In the genomic region with DNA sequence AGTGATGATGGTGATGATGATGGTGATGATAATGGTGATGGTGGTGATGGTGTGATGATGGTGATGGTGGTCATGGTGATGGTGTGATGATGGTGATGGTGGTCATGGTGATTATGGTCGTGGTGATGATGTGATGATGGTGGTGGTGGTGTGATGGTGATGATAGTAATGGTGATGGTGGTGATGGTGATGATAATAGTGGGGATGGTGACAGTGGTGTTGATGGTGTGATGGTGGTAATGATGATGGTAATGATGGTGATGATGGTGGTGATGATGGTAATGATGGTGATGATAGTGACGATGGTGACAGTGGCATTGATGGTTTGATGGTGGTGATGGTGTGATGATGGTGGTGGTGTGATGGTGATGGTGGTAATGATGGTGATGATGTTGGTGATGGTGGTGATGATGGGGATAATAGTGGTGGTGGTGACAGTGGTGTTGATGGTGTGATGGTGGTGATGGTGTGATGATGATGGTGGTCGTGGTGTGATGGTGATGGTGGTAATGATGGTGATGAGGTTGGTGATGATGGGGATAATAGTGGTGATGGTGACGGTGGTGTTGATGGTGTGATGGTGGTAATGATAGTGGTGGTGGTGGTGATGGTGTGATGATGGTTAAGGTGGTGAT, we compare ENCODE assay signal across 25 cellular contexts. TPM values are rescaled to one million over a fixed set of nuclear protein-coding genes. Genes with fewer than 3 reads are reported as not detected.
"Had no signal": no experiment of that assay in that cellular context is flagged by ENCODE, and none has a peak within 500 bp of the region (broad histone marks: within the 10 kb centered on the region; RNA-seq: fewer than 3 reads in every experiment).

No MANE protein-coding gene starts in this region.

- H3K4me3 Mint-ChIP-seq: activated CD8-positive, alpha-beta T cell treated with anti-CD3 and anti-CD28 coated beads, Interleukin-2, amount 10 ng/mL, durations not matched to agents 7 days and 5 days; activated naive CD8-positive, alpha-beta T cell treated with anti-CD3 and anti-CD28 coated beads, Interleukin-2, amount 10 ng/mL, durations not matched to agents 7 days and 5 days had no signal

- H3K36me3 Mint-ChIP-seq: activated naive CD8-positive, alpha-beta T cell treated with anti-CD3 and anti-CD28 coated beads, Interleukin-2, amount 10 ng/mL, durations not matched to agents 7 days and 5 days had no signal

- DNase-seq: activated CD4-positive, alpha-beta T cell treated with anti-CD3 and anti-CD28 coated beads for 4 hours; activated CD8-positive, alpha-beta memory T cell treated with anti-CD3 and anti-CD28 coated beads, Interleukin-2, amount 50 U/mL, for 48 hours; activated CD8-positive, alpha-beta T cell treated with anti-CD3 and anti-CD28 coated beads, Interleukin-2, amount 10 ng/mL, durations not matched to agents 7 days and 5 days; activated naive CD4-positive, alpha-beta T cell treated with anti-CD3 and anti-CD28 coated beads, Interleukin-2, amount 50 U/mL, for 16 hours; activated naive CD8-positive, alpha-beta T cell treated with anti-CD3 and anti-CD28 coated beads, Interleukin-2, amount 10 ng/mL, durations not matched to agents 7 days and 5 days; activated T-cell treated with anti-CD3 and anti-CD28 coated beads, Interleukin-2, amount 50 U/mL, for 1 hour; adrenal gland; aorta; central memory CD4-positive, alpha-beta T cell; KG1; NCI-H1048; NCI-H146; NCI-H1930; NCI-H2171; NCI-H226; NCI-H526; NCI-H82; Right ventricle myocardium superior; RPMI8226; SJCRH30; SK-N-SH had no signal

- H3K9ac ChIP-seq: SK-N-SH had no signal

- H3K4me2 ChIP-seq: SK-N-SH had no signal

- H3K27me3 Mint-ChIP-seq: activated naive CD8-positive, alpha-beta T cell treated with anti-CD3 and anti-CD28 coated beads, Interleukin-2, amount 10 ng/mL, durations not matched to agents 7 days and 5 days had no signal

- H3K27ac Mint-ChIP-seq: activated CD8-positive, alpha-beta T cell treated with anti-CD3 and anti-CD28 coated beads, Interleukin-2, amount 10 ng/mL, durations not matched to agents 7 days and 5 days; activated naive CD8-positive, alpha-beta T cell treated with anti-CD3 and anti-CD28 coated beads, Interleukin-2, amount 10 ng/mL, durations not matched to agents 7 days and 5 days had no signal

- H3K27ac ChIP-seq: adrenal gland, SJCRH30 had no signal

- H3K36me3 ChIP-seq: adrenal gland, SJCRH30 had no signal

- H3K4me3 ChIP-seq: adrenal gland, SJCRH30 had no signal

- H3K27me3 ChIP-seq: adrenal gland, SJCRH30 had no signal

- H3K9me3 ChIP-seq: adrenal gland, SJCRH30, SK-N-SH had no signal

- FAIRE-seq: bronchial epithelial cell had no signal

- H3K9me3 Mint-ChIP-seq: activated naive CD8-positive, alpha-beta T cell treated with anti-CD3 and anti-CD28 coated beads, Interleukin-2, amount 10 ng/mL, durations not matched to agents 7 days and 5 days had no signal

- ATAC-seq: activated CD4-positive, CD25-positive, alpha-beta regulatory T cell treated with anti-CD3 and anti-CD28 coated beads, Interleukin-2, amount 50 U/mL, for 24 hours; activated CD8-positive, alpha-beta T cell treated with anti-CD3 and anti-CD28 coated beads, Interleukin-2, amount 10 ng/mL, durations not matched to agents 7 days and 5 days; Panc1 had no signal

RNA-seq across cellular contexts. Expression of a gene that starts 6.5 kb away (rescaled TPM):
- total RNA-seq: M059J had no signal
